In genomic region chr6:32664827-32665362, GRCh38 we compare ENCODE assay signal across 9 cellular contexts. TPM values are rescaled to one million over a fixed set of nuclear protein-coding genes. Genes with fewer than 3 reads are reported as not detected.
A peak's percentile ranks its signal among the peaks of the same experiment; 100 is the strongest.
DNase-seq lines count a peak whose midpoint lies in the region; ATAC-seq and TF ChIP-seq lines count a peak whose summit lies in the region.
"Had no signal": no experiment of that assay in that cellular context is flagged by ENCODE, and none has a peak within 500 bp of the region (broad histone marks: within the 10 kb centered on the region; RNA-seq: fewer than 3 reads in every experiment).

No MANE protein-coding gene starts in this region.

- peaks cover 44% of the 10 kb centered on the region for H3K27me3 Mint-ChIP-seq in T-helper 2 cell treated with Interferon-gamma antibody and Interleukin-4, amounts not matched to agents 5 μg/mL and 100 μg/mL, for 36 hours (ENCODE audit: low read depth)
- H3K27me3 Mint-ChIP-seq in progenitor cell of endocrine pancreas: peaks cover 44% of the 10 kb centered on the region

- no peaks in the 10 kb centered on the region for H3K4me1 ChIP-seq in ectodermal cell (ENCODE audit: control insufficient read depth, insufficient read depth, low read length)

- H3K36me3 ChIP-seq in ectodermal cell (ENCODE audit: control insufficient read depth, insufficient read depth, low read length): no peaks in the 10 kb centered on the region

- H3K4me3 ChIP-seq in GM12864 (ENCODE audit: low read depth, low read length) (peak overlapping the region; percentile 75), ectodermal cell (ENCODE audit: insufficient read depth, low read depth, low read length) (peak overlapping the region; percentile 13)

- H3K9me3 ChIP-seq in ectodermal cell (ENCODE audit: control insufficient read depth, low read length): no peaks in the 10 kb centered on the region

- peaks cover 58% of the 10 kb centered on the region for H3K4me1 Mint-ChIP-seq in T-helper 2 cell treated with Interferon-gamma antibody and Interleukin-4, amounts not matched to agents 5 μg/mL and 100 μg/mL, for 36 hours (ENCODE audit: low read depth)
- peaks cover 15% of the 10 kb centered on the region for H3K4me1 Mint-ChIP-seq in progenitor cell of endocrine pancreas (ENCODE audit: low read depth)

- H3K4me3 Mint-ChIP-seq in T-helper 2 cell treated with Interferon-gamma antibody and Interleukin-4, amounts not matched to agents 5 μg/mL and 100 μg/mL, for 36 hours: peak overlapping the region; percentile 89
- peak overlapping the region; percentile 58 for H3K4me3 Mint-ChIP-seq in progenitor cell of endocrine pancreas (ENCODE audit: low read depth)

- H3K9me3 Mint-ChIP-seq in T-helper 2 cell treated with Interferon-gamma antibody and Interleukin-4, amounts not matched to agents 5 μg/mL and 100 μg/mL, for 36 hours: no peaks in the 10 kb centered on the region
- no peaks in the 10 kb centered on the region for H3K9me3 Mint-ChIP-seq in progenitor cell of endocrine pancreas (ENCODE audit: low read depth)

- H3K36me3 Mint-ChIP-seq in T-helper 2 cell treated with Interferon-gamma antibody and Interleukin-4, amounts not matched to agents 5 μg/mL and 100 μg/mL, for 36 hours (ENCODE audit: low read depth): peaks cover 14% of the 10 kb centered on the region
- H3K36me3 Mint-ChIP-seq in progenitor cell of endocrine pancreas (ENCODE audit: insufficient read depth): no peaks in the 10 kb centered on the region

- H3K27ac Mint-ChIP-seq in T-helper 2 cell treated with Interferon-gamma antibody and Interleukin-4, amounts not matched to agents 5 μg/mL and 100 μg/mL, for 36 hours: peak overlapping the region; percentile 81
- no peak overlapping the region for H3K27ac Mint-ChIP-seq in progenitor cell of endocrine pancreas

- H3K27me3 ChIP-seq in ectodermal cell (ENCODE audit: control insufficient read depth, insufficient read depth, low read length, poor library complexity, severe bottlenecking): peaks cover 29% of the 10 kb centered on the region

- TF ChIP-seq CTCF in GM12864 (IDR thresholded peaks at IDR 0.05; ENCODE audit: low read depth, low read length, missing control alignments): no peak
- TF ChIP-seq CTCF in progenitor cell of endocrine pancreas (IDR thresholded peaks at IDR 0.05; ENCODE audit: unreplicated experiment): no peak

- ATAC-seq in HG03045 (IDR thresholded peaks at IDR 0.05; ENCODE audit: unreplicated experiment) (no peak), HG03571 (IDR thresholded peaks at IDR 0.05; ENCODE audit: unreplicated experiment) (no peak)

- H3K27ac ChIP-seq in ectodermal cell (ENCODE audit: insufficient read depth, low read depth, low read length, poor library complexity, severe bottlenecking): no peak overlapping the region
- H3K27ac ChIP-seq in caudate nucleus (ENCODE audit: low read depth, low read length): no peak overlapping the region

- WGBS in ectodermal cell, 2 experiments: 31 to 33% methylated on average over 47 of the region's 47 CpGs

- DNase-seq in GM12864 (ENCODE audit: low read depth): peak; percentile 52
- DNase-seq in T-helper 2 cell treated with Interferon-gamma antibody and Interleukin-4, amounts not matched to agents 5 μg/mL and 100 μg/mL, for 36 hours (ENCODE audit: low spot score): peak; percentile 50
- DNase-seq in progenitor cell of endocrine pancreas (ENCODE audit: low spot score, unreplicated experiment): no peak
- no peak for DNase-seq in NCI-H510A (lab: John Stamatoyannopoulos, UW)
- DNase-seq in caudate nucleus (lab: John Stamatoyannopoulos, UW): no peak

RNA-seq across cellular contexts. Expression of gene HLA-DQB1, which starts 1.6 kb away (rescaled TPM):
- 2.0 TPM for polyA plus RNA-seq in ectodermal cell (2013, experiment 1 of 4)
- polyA plus RNA-seq in ectodermal cell (2013, experiment 2 of 4): 2.0 TPM
- 1.8 TPM for polyA plus RNA-seq in ectodermal cell (2013, experiment 3 of 4)
- polyA plus RNA-seq in ectodermal cell (2013, experiment 4 of 4): 1.5 TPM
- 6.1 TPM in 2 replicates for total RNA-seq in progenitor cell of endocrine pancreas
- polyA plus RNA-seq: neural cell had no signal

RNA-seq across cellular contexts. Expression of gene HLA-DQA1, which starts 27.7 kb away (rescaled TPM):
- not detected for polyA plus RNA-seq in ectodermal cell (2013, experiment 1 of 4)
- polyA plus RNA-seq in ectodermal cell (2013, experiment 2 of 4): 0.41 TPM
- not detected for polyA plus RNA-seq in ectodermal cell (2013, experiment 3 of 4)
- polyA plus RNA-seq in ectodermal cell (2013, experiment 4 of 4): not detected
- not detected in 2 replicates for total RNA-seq in progenitor cell of endocrine pancreas
- polyA plus RNA-seq: neural cell had no signal

Comparison
In these comparisons a context has a peak if more than half of its experiments do, and no peak if none do; other contexts are left out.
1. DNase-seq: peak in GM12864 (single experiment) and T-helper 2 cell treated with Interferon-gamma antibody and Interleukin-4, amounts not matched to agents 5 μg/mL and 100 μg/mL, for 36 hours (single experiment); none in progenitor cell of endocrine pancreas (single experiment), NCI-H510A (single experiment) and caudate nucleus (0 of 61).